ENCODE assay signal across 22 cellular contexts in genomic region chr5:163658702-163659567, GRCh38.
A peak's percentile ranks its signal among the peaks of the same experiment; 100 is the strongest.
DNase-seq lines count a peak whose midpoint lies in the region; TF ChIP-seq lines count a peak whose summit lies in the region.
"Had no signal": no experiment of that assay in that cellular context is flagged by ENCODE, and none has a peak within 500 bp of the region (broad histone marks: within the 10 kb centered on the region; RNA-seq: fewer than 3 reads in every experiment).

No MANE protein-coding gene starts in this region.

- no peak for TF ChIP-seq EP300 in tibial nerve (IDR thresholded peaks at IDR 0.05)

- TF ChIP-seq POLR2A in tibial nerve (IDR thresholded peaks at IDR 0.05), result no peak

- no peak overlapping the region for H3K27ac ChIP-seq in tibial nerve
- H3K27ac ChIP-seq: cardiac muscle cell, dorsolateral prefrontal cortex, epithelial cell of prostate, parathyroid adenoma had no signal

- TF ChIP-seq CTCF in AG09319 (IDR thresholded peaks at IDR 0.05; ENCODE audit: low read depth, low read length) (no peak), tibial nerve (IDR thresholded peaks at IDR 0.05) (no peak)

- WGBS in tibial nerve, 2 donors, result 62 to 70% methylated on average over 7 of the region's 7 CpGs

- no peaks in the 10 kb centered on the region for H3K27me3 ChIP-seq in tibial nerve
- H3K27me3 ChIP-seq: BLaER1 treated with 17β-estradiol and CSF1 and Interleukin-3, amounts not matched to agents 10 nM and 100 nM; cardiac muscle cell; dorsolateral prefrontal cortex had no signal

- H3K4me1 ChIP-seq in tibial nerve, result no peaks in the 10 kb centered on the region
- H3K4me1 ChIP-seq: parathyroid adenoma had no signal

- DNase-seq in AG09319 (ENCODE audit: extremely low read depth, low read depth) (peak; percentile 8), NCI-H1417 treated with DMSO at 0.1 percent for 48 hours (lab: John Stamatoyannopoulos, UW) (peak; percentile 22), NCI-H82 treated with DMSO at 0.1 percent for 48 hours (lab: John Stamatoyannopoulos, UW; ENCODE audit: unreplicated experiment) (peak; percentile 96), fibroblast of gingiva (ENCODE audit: low read depth) (peak; percentile 14), occipital lobe (lab: John Stamatoyannopoulos, UW) (no peak), anterior cingulate cortex (lab: John Stamatoyannopoulos, UW) (no peak), tibial nerve (ENCODE audit: low spot score in 2 of 2) (no peak)
- DNase-seq in activated T-cell treated with anti-CD3 and anti-CD28 coated beads, Interleukin-2, amount 50 U/mL, for 1 hour, result no peak
- DNase-seq: activated CD8-positive, alpha-beta memory T cell treated with anti-CD3 and anti-CD28 coated beads, Interleukin-2, amount 10 ng/mL, durations not matched to agents 7 days and 5 days; activated naive CD8-positive, alpha-beta T cell treated with anti-CD3 and anti-CD28 coated beads, Interleukin-2, amount 50 U/mL, for 24 hours; dorsolateral prefrontal cortex; GDM1; H9; mesendoderm; naive thymus-derived CD4-positive, alpha-beta T cell; NK-92 treated with Interleukin-12 subunit alpha and Interleukin-12 subunit beta, amount 100 ng/mL, for 24 hours; RPMI8226; stimulated activated naive CD4-positive, alpha-beta T cell treated with Interleukin-2 at 50 U/mL for 16 hours had no signal

- H3K4me3 ChIP-seq in tibial nerve, result no peak overlapping the region
- H3K4me3 ChIP-seq: BLaER1 treated with 17β-estradiol and CSF1 and Interleukin-3, amounts not matched to agents 10 nM and 100 nM; cardiac muscle cell; dorsolateral prefrontal cortex had no signal

- H3K36me3 ChIP-seq in tibial nerve, result no peaks in the 10 kb centered on the region
- H3K36me3 ChIP-seq: BLaER1 treated with 17β-estradiol and CSF1 and Interleukin-3, amounts not matched to agents 10 nM and 100 nM; cardiac muscle cell had no signal

- H3K9me3 ChIP-seq in tibial nerve, result peaks cover 0 to 1% (median 0%) of the 10 kb centered on the region in 4 donors

Comparison
In these comparisons a context has a peak if more than half of its experiments do, and no peak if none do; other contexts are left out.
1. DNase-seq: peak in AG09319 (single experiment), NCI-H1417 treated with DMSO at 0.1 percent for 48 hours (single experiment), NCI-H82 treated with DMSO at 0.1 percent for 48 hours (single experiment) and fibroblast of gingiva (single experiment); none in occipital lobe (single experiment), anterior cingulate cortex (0 of 58), activated T-cell treated with anti-CD3 and anti-CD28 coated beads, Interleukin-2, amount 50 U/mL, for 1 hour (single experiment) and tibial nerve (0 of 2).